9 cellular contexts compared by ENCODE assay signal in genomic region chr4:2290974-2291704, GRCh38. TPM values are rescaled to one million over a fixed set of nuclear protein-coding genes. Genes with fewer than 3 reads are reported as not detected.
DNase-seq lines count a peak whose midpoint lies in the region; ATAC-seq and TF ChIP-seq lines count a peak whose summit lies in the region.
"Had no signal": no experiment of that assay in that cellular context is flagged by ENCODE, and none has a peak within 500 bp of the region (broad histone marks: within the 10 kb centered on the region; RNA-seq: fewer than 3 reads in every experiment).

No MANE protein-coding gene starts in this region.

- ATAC-seq in Right ventricle myocardium superior (ENCODE audit: poor library complexity) (no peak), HG03025 (IDR thresholded peaks at IDR 0.05; ENCODE audit: low FRiP score, unreplicated experiment) (no peak), GM18517 (IDR thresholded peaks at IDR 0.05; ENCODE audit: unreplicated experiment) (no peak)

- H3K4me3 Mint-ChIP-seq in activated T-helper 2 cell treated with anti-CD3 and anti-CD28 coated beads, Interferon-gamma antibody, Interleukin-2, Interleukin-4, amounts not matched to agents 10 μg/mL and 5 μg/mL and 100 μg/mL, durations not matched to agents 14 hours and 24 hours and 36 hours (ENCODE audit: low read depth): peak overlapping the region; percentile 35

- no peaks in the 10 kb centered on the region for H3K4me1 ChIP-seq in right atrium auricular region

- H3K36me3 Mint-ChIP-seq in activated T-helper 2 cell treated with anti-CD3 and anti-CD28 coated beads, Interferon-gamma antibody, Interleukin-2, Interleukin-4, amounts not matched to agents 10 μg/mL and 5 μg/mL and 100 μg/mL, durations not matched to agents 14 hours and 24 hours and 36 hours (ENCODE audit: low read depth): no peaks in the 10 kb centered on the region

- no peak overlapping the region for H3K4me3 ChIP-seq in right atrium auricular region
- H3K4me3 ChIP-seq: thoracic aorta had no signal

- H3K27ac Mint-ChIP-seq in activated T-helper 2 cell treated with anti-CD3 and anti-CD28 coated beads, Interferon-gamma antibody, Interleukin-2, Interleukin-4, amounts not matched to agents 10 μg/mL and 5 μg/mL and 100 μg/mL, durations not matched to agents 14 hours and 24 hours and 36 hours: peak overlapping the region; percentile 46

- DNase-seq in Right ventricle myocardium superior: peak; percentile 34
- no peak for DNase-seq in right atrium auricular region (ENCODE audit: low spot score)
- DNase-seq in activated T-helper 2 cell treated with anti-CD3 and anti-CD28 coated beads, Interferon-gamma antibody, Interleukin-2, Interleukin-4, amounts not matched to agents 10 μg/mL and 5 μg/mL and 100 μg/mL, durations not matched to agents 14 hours and 24 hours and 36 hours (ENCODE audit: low spot score): peak; percentile 52
- peak; percentile 55 for DNase-seq in occipital lobe (lab: John Stamatoyannopoulos, UW)
- peak; percentile 47 for DNase-seq in ureter (ENCODE audit: low spot score)
- no peak for DNase-seq in AG20443 (ENCODE audit: low spot score)

- no peaks in the 10 kb centered on the region for H3K36me3 ChIP-seq in right atrium auricular region
- H3K36me3 ChIP-seq: thoracic aorta had no signal

- no peaks in the 10 kb centered on the region for H3K9me3 ChIP-seq in right atrium auricular region

- H3K27me3 Mint-ChIP-seq in activated T-helper 2 cell treated with anti-CD3 and anti-CD28 coated beads, Interferon-gamma antibody, Interleukin-2, Interleukin-4, amounts not matched to agents 10 μg/mL and 5 μg/mL and 100 μg/mL, durations not matched to agents 14 hours and 24 hours and 36 hours (ENCODE audit: low read depth): peaks cover 5% of the 10 kb centered on the region

- H3K9me3 Mint-ChIP-seq in activated T-helper 2 cell treated with anti-CD3 and anti-CD28 coated beads, Interferon-gamma antibody, Interleukin-2, Interleukin-4, amounts not matched to agents 10 μg/mL and 5 μg/mL and 100 μg/mL, durations not matched to agents 14 hours and 24 hours and 36 hours: no peaks in the 10 kb centered on the region

- no peaks in the 10 kb centered on the region for H3K27me3 ChIP-seq in right atrium auricular region

- intact Hi-C loops in Right ventricle myocardium superior (cut with DNase I): no loop called here
- intact Hi-C loops in activated T-helper 2 cell treated with anti-CD3 and anti-CD28 coated beads, Interferon-gamma antibody, Interleukin-2, Interleukin-4, amounts not matched to agents 10 μg/mL and 5 μg/mL and 100 μg/mL, durations not matched to agents 14 hours and 24 hours and 36 hours (cut with micrococcal nuclease): no loop called here

- peaks cover 11% of the 10 kb centered on the region for H3K4me1 Mint-ChIP-seq in activated T-helper 2 cell treated with anti-CD3 and anti-CD28 coated beads, Interferon-gamma antibody, Interleukin-2, Interleukin-4, amounts not matched to agents 10 μg/mL and 5 μg/mL and 100 μg/mL, durations not matched to agents 14 hours and 24 hours and 36 hours (ENCODE audit: low read depth)

- no peak for TF ChIP-seq CTCF in right atrium auricular region (IDR thresholded peaks at IDR 0.05)

- H3K27ac ChIP-seq in right atrium auricular region: no peak overlapping the region
- H3K27ac ChIP-seq: thoracic aorta had no signal

RNA-seq across cellular contexts. Expression of gene MXD4, which starts 29.2 kb away (rescaled TPM):
- 31.5 TPM for total RNA-seq in Right ventricle myocardium superior
- 10 to 100 TPM; 33.4 to 34.9 TPM for total RNA-seq in right atrium auricular region
- 7.9 and 8.9 TPM in 2 replicates for total RNA-seq in activated T-helper 2 cell treated with anti-CD3 and anti-CD28 coated beads, Interferon-gamma antibody, Interleukin-2, Interleukin-4, amounts not matched to agents 10 μg/mL and 5 μg/mL and 100 μg/mL, durations not matched to agents 14 hours and 24 hours and 36 hours
- 19.7 TPM for total RNA-seq in occipital lobe
- total RNA-seq in ureter: 34.5 TPM

RNA-seq across cellular contexts. Expression of gene HAUS3, which starts 49.2 kb away (rescaled TPM):
- total RNA-seq in Right ventricle myocardium superior: 5.7 TPM
- 1 to 10 TPM; 3.7 to 4.1 TPM for total RNA-seq in right atrium auricular region
- 17.1 and 18.6 TPM in 2 replicates for total RNA-seq in activated T-helper 2 cell treated with anti-CD3 and anti-CD28 coated beads, Interferon-gamma antibody, Interleukin-2, Interleukin-4, amounts not matched to agents 10 μg/mL and 5 μg/mL and 100 μg/mL, durations not matched to agents 14 hours and 24 hours and 36 hours
- total RNA-seq in occipital lobe: 37.4 TPM
- total RNA-seq in ureter: 13.2 TPM

RNA-seq across cellular contexts. Expression of gene POLN, which starts 49.2 kb away (rescaled TPM):
- 2.3 TPM for total RNA-seq in Right ventricle myocardium superior
- 1 to 10 TPM; 1.3 to 2.8 TPM for total RNA-seq in right atrium auricular region
- total RNA-seq in activated T-helper 2 cell treated with anti-CD3 and anti-CD28 coated beads, Interferon-gamma antibody, Interleukin-2, Interleukin-4, amounts not matched to agents 10 μg/mL and 5 μg/mL and 100 μg/mL, durations not matched to agents 14 hours and 24 hours and 36 hours: 1.3 and 1.4 TPM in 2 replicates
- total RNA-seq in occipital lobe: 7.8 TPM
- total RNA-seq in ureter: 3.1 TPM

Comparison
In these comparisons a context has a peak if more than half of its experiments do, and no peak if none do; other contexts are left out.
1. DNase-seq: peak in Right ventricle myocardium superior (single experiment), activated T-helper 2 cell treated with anti-CD3 and anti-CD28 coated beads, Interferon-gamma antibody, Interleukin-2, Interleukin-4, amounts not matched to agents 10 μg/mL and 5 μg/mL and 100 μg/mL, durations not matched to agents 14 hours and 24 hours and 36 hours (single experiment), occipital lobe (single experiment) and ureter (single experiment); none in right atrium auricular region (single experiment) and AG20443 (single experiment).